Comparison of ENCODE assay signal across 1 cellular context in genomic region chr11:8066911-8067455, GRCh38.
TF ChIP-seq lines count a peak whose summit lies in the region.

No MANE protein-coding gene starts in this region.

TF ChIP-seq in WTC11, 78 proteins besides CTCF, POLR2A, EP300 and RAD21 (continued from another document):
- TF ChIP-seq ZNF281 (CRISPR knock-in tag; IDR thresholded peaks at IDR 0.05) (no peak), ZNF263 (CRISPR knock-in tag; IDR thresholded peaks at IDR 0.05; ENCODE audit: low read depth) (no peak), AFF4 (CRISPR knock-in tag; IDR thresholded peaks at IDR 0.05; ENCODE audit: borderline replicate concordance) (no peak), OVOL2 (CRISPR knock-in tag; IDR thresholded peaks at IDR 0.05; ENCODE audit: borderline replicate concordance) (no peak)
